8 cellular contexts compared by ENCODE assay signal in genomic region chr17:8073627-8074485, GRCh38. TPM values are rescaled to one million over a fixed set of nuclear protein-coding genes. Genes with fewer than 3 reads are reported as not detected.
DNase-seq lines count a peak whose midpoint lies in the region; ATAC-seq and TF ChIP-seq lines count a peak whose summit lies in the region.

No MANE protein-coding gene starts in this region.

- H3K4me1 ChIP-seq in left ventricle myocardium inferior, result peaks cover 20% of the 10 kb centered on the region

- intact Hi-C loops in left ventricle myocardium inferior (cut with micrococcal nuclease), result no loop called here
- intact Hi-C loops in sciatic nerve (cut with DNase I), result no loop called here

- no peaks in the 10 kb centered on the region for H3K9me3 Mint-ChIP-seq in activated naive CD8-positive, alpha-beta T cell (ENCODE audit: low read depth)

- H3K4me3 Mint-ChIP-seq in activated naive CD8-positive, alpha-beta T cell, result peak overlapping the region; percentile 88

- in situ Hi-C loops in G401 (cut with HindIII; ENCODE audit: low sequenced_read_pairs), result no loop called here

- peaks cover 14% of the 10 kb centered on the region for H3K27me3 Mint-ChIP-seq in activated naive CD8-positive, alpha-beta T cell

- TF ChIP-seq CTCF in left ventricle myocardium inferior (IDR thresholded peaks at IDR 0.05; ENCODE audit: borderline replicate concordance), result peak; percentile 88

- no peaks in the 10 kb centered on the region for H3K9me3 ChIP-seq in left ventricle myocardium inferior (replicated peaks)

- ATAC-seq in SK-N-SH treated with all-trans-retinoic acid at 6 μM for 48 hours (peak; percentile 92), sciatic nerve (peak; percentile 59), HG02970 (IDR thresholded peaks at IDR 0.05; ENCODE audit: low FRiP score, unreplicated experiment) (no peak), GM19463 (IDR thresholded peaks at IDR 0.05; ENCODE audit: unreplicated experiment) (no peak)

- peak overlapping the region; percentile 43 for H3K27ac Mint-ChIP-seq in activated naive CD8-positive, alpha-beta T cell

- no peaks in the 10 kb centered on the region for H3K36me3 ChIP-seq in left ventricle myocardium inferior

- no peaks in the 10 kb centered on the region for H3K36me3 Mint-ChIP-seq in activated naive CD8-positive, alpha-beta T cell

- H3K4me1 Mint-ChIP-seq in activated naive CD8-positive, alpha-beta T cell (ENCODE audit: low read depth), result peaks cover 22% of the 10 kb centered on the region

- no peak overlapping the region for H3K4me3 ChIP-seq in Jurkat, Clone E6-1 (ENCODE audit: low read length)
- H3K4me3 ChIP-seq in left ventricle myocardium inferior, result peak overlapping the region; percentile 34

- H3K27ac ChIP-seq in left ventricle myocardium inferior (replicated peaks), result no peak overlapping the region

- peaks cover 90% of the 10 kb centered on the region for H3K27me3 ChIP-seq in left ventricle myocardium inferior (ENCODE audit: low read depth)

- DNase-seq in G401 (ENCODE audit: low spot score) (peak; percentile 72), left ventricle myocardium inferior (peak; percentile 57), sciatic nerve (ENCODE audit: low spot score) (peak; percentile 82)
- DNase-seq in Jurkat, Clone E6-1 (ENCODE audit: low read depth, low spot score), result peak; percentile 68

TF ChIP-seq in SK-N-SH treated with all-trans-retinoic acid at 6 μM for 48 hours, 23 proteins besides CTCF, POLR2A, EP300 and RAD21:
- TF ChIP-seq ZC3H10 (CRISPR knock-in tag; IDR thresholded peaks at IDR 0.05) (no peak), ZNF565 (CRISPR knock-in tag; conservative IDR thresholded peaks at IDR 0.05; ENCODE audit: low read depth) (no peak), CSDC2 (CRISPR knock-in tag; IDR thresholded peaks at IDR 0.05) (no peak), OSR1 (CRISPR knock-in tag; IDR thresholded peaks at IDR 0.05) (no peak), BACH2 (CRISPR knock-in tag; IDR thresholded peaks at IDR 0.05; ENCODE audit: borderline replicate concordance) (no peak), GLIS3 (CRISPR knock-in tag; IDR thresholded peaks at IDR 0.05) (no peak), TOX (CRISPR knock-in tag; IDR thresholded peaks at IDR 0.05; ENCODE audit: borderline replicate concordance) (no peak), POU6F1 (CRISPR knock-in tag; IDR thresholded peaks at IDR 0.05; ENCODE audit: borderline replicate concordance, low read depth) (no peak), ISL1 (CRISPR knock-in tag; IDR thresholded peaks at IDR 0.05) (no peak), RARB (CRISPR knock-in tag; IDR thresholded peaks at IDR 0.05) (no peak), ARNTL (CRISPR knock-in tag; IDR thresholded peaks at IDR 0.05; ENCODE audit: borderline replicate concordance, low read depth) (no peak)
TF ChIP-seq in SK-N-SH treated with all-trans-retinoic acid at 6 μM for 48 hours: peak in this region for 0.

RNA-seq across cellular contexts. Expression of gene ALOX12B, which starts 13.7 kb away (rescaled TPM):
- total RNA-seq in G401 (2014; rRNA removed; shearing (Covaris generic)), result not detected in 2 replicates
- 1.7 TPM for polyA plus RNA-seq in Jurkat, Clone E6-1 (2012; ENCODE audit: insufficient read depth, insufficient read length)
- total RNA-seq in left ventricle myocardium inferior (not detected), sciatic nerve (not detected)

RNA-seq across cellular contexts. Expression of gene ALOX15B, which starts 35.0 kb away (rescaled TPM):
- not detected in 2 replicates for total RNA-seq in G401 (2014; rRNA removed; shearing (Covaris generic))
- not detected for polyA plus RNA-seq in Jurkat, Clone E6-1 (2012; ENCODE audit: insufficient read depth, insufficient read length)
- total RNA-seq in left ventricle myocardium inferior, result not detected
- not detected for total RNA-seq in sciatic nerve

RNA-seq across cellular contexts. Expression of gene ALOXE3, which starts 44.5 kb away (rescaled TPM):
- 0.85 TPM in 1 of 2 replicates, not detected in the other for total RNA-seq in G401 (2014; rRNA removed; shearing (Covaris generic))
- 0.38 TPM for polyA plus RNA-seq in Jurkat, Clone E6-1 (2012; ENCODE audit: insufficient read depth, insufficient read length)
- total RNA-seq in left ventricle myocardium inferior (not detected), sciatic nerve (not detected)

RNA-seq across cellular contexts. Expression of gene HES7, which starts 50.0 kb away (rescaled TPM):
- total RNA-seq in G401 (2014; rRNA removed; shearing (Covaris generic)), result 1.1 and 3.9 TPM in 2 replicates
- polyA plus RNA-seq in Jurkat, Clone E6-1 (2012; ENCODE audit: insufficient read depth, insufficient read length), result 2.3 TPM
- not detected for total RNA-seq in left ventricle myocardium inferior
- 1.1 TPM for total RNA-seq in sciatic nerve

Comparison
In these comparisons a context has a peak if more than half of its experiments do, and no peak if none do; other contexts are left out.
1. ATAC-seq: peak in SK-N-SH treated with all-trans-retinoic acid at 6 μM for 48 hours (single experiment) and sciatic nerve (single experiment); none in HG02970 (single experiment) and GM19463 (single experiment).
2. Peak in every context shown above with its lines, with median percentiles within 50 percentile points of each other: DNase-seq.